In the genomic region with DNA sequence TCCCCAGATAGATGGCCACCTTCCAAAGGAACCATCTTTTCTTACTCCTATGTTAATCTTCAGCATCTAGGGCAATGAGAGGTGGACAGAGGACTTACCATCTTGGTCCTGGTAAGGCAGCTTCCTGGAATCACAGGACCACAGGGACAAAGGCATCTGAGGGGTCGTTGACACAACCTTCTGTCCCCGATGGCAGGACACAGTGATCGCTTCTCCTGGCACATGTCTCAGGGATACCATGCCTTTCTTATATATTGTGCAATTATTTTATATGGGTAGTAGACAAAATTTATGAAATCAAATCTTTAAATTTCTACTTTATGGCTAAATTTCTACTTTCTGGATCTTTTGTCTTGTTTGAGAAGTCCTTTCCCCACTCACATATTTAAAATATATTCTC, we compare ENCODE assay signal across 30 cellular contexts.
"Had no signal": no experiment of that assay in that cellular context is flagged by ENCODE, and none has a peak within 500 bp of the region (broad histone marks: within the 10 kb centered on the region; RNA-seq: fewer than 3 reads in every experiment).

No MANE protein-coding gene starts in this region.

- H3K36me3 ChIP-seq: ascending aorta, cardiac muscle cell, Peyer's patch, WERI-Rb-1 had no signal

- DNase-seq: activated CD4-positive, alpha-beta T cell treated with anti-CD3 and anti-CD28 coated beads for 1 hour; activated CD4-positive, alpha-beta T cell treated with anti-CD3 and anti-CD28 coated beads, Interleukin-2, amount 10 ng/mL, durations not matched to agents 7 days and 5 days; activated CD4-positive, alpha-beta T cell treated with anti-CD3 and anti-CD28 coated beads, Interleukin-2, amount 50 U/mL, for 48 hours; activated CD4-positive, CD25-positive, alpha-beta regulatory T cell; activated CD8-positive, alpha-beta T cell treated with anti-CD3 and anti-CD28 coated beads, Interleukin-2, amount 10 ng/mL, durations not matched to agents 7 days and 5 days; activated gamma-delta T cell; activated naive CD4-positive, alpha-beta T cell treated with Interleukin-2 at 50 U/mL for 16 hours; activated naive CD8-positive, alpha-beta T cell treated with anti-CD3 and anti-CD28 coated beads, Interleukin-2, amount 10 ng/mL, durations not matched to agents 7 days and 5 days; activated T-cell treated with anti-CD3 and anti-CD28 coated beads, Interleukin-2, amount 50 U/mL, for 24 hours; amygdala; KG1; NCI-H1048; NCI-H1436 treated with DMSO at 0.1 percent for 48 hours; NCI-H1694 treated with DMSO at 0.1 percent for 48 hours; NCI-H2029; NCI-H345; NCI-H524 treated with DMSO at 0.1 percent for 48 hours; Peyer's patch; RPMI8226; SIG-M5; T-helper 1 cell; T-helper 2 cell; T-helper 9 cell; WERI-Rb-1 had no signal

- H3K4me3 ChIP-seq: ascending aorta, cardiac muscle cell, Peyer's patch had no signal

- H3K27ac ChIP-seq: cardiac muscle cell, Peyer's patch, WERI-Rb-1 had no signal

- H3K9me3 ChIP-seq: Peyer's patch had no signal

- H3K4me3 Mint-ChIP-seq: activated CD4-positive, alpha-beta T cell treated with anti-CD3 and anti-CD28 coated beads, Interleukin-2, amount 10 ng/mL, durations not matched to agents 7 days and 5 days; activated CD8-positive, alpha-beta T cell treated with anti-CD3 and anti-CD28 coated beads, Interleukin-2, amount 10 ng/mL, durations not matched to agents 7 days and 5 days; activated naive CD4-positive, alpha-beta T cell treated with anti-CD3 and anti-CD28 coated beads, Interleukin-2, amount 50 U/mL, for 24 hours; activated naive CD8-positive, alpha-beta T cell treated with anti-CD3 and anti-CD28 coated beads, Interleukin-2, amount 10 ng/mL, durations not matched to agents 7 days and 5 days; activated T-cell treated with anti-CD3 and anti-CD28 coated beads, Interleukin-2, amount 50 U/mL, for 24 hours; central memory CD8-positive, alpha-beta T cell had no signal

- H3K27me3 Mint-ChIP-seq: activated CD4-positive, alpha-beta T cell treated with anti-CD3 and anti-CD28 coated beads, Interleukin-2, amount 10 ng/mL, durations not matched to agents 7 days and 5 days; activated naive CD4-positive, alpha-beta T cell treated with anti-CD3 and anti-CD28 coated beads, Interleukin-2, amount 50 U/mL, for 24 hours; activated T-cell treated with anti-CD3 and anti-CD28 coated beads, Interleukin-2, amount 50 U/mL, for 24 hours; central memory CD8-positive, alpha-beta T cell had no signal

- ATAC-seq: activated CD8-positive, alpha-beta T cell treated with anti-CD3 and anti-CD28 coated beads, Interleukin-2, amount 10 ng/mL, durations not matched to agents 7 days and 5 days; Right ventricle myocardium inferior; SK-N-SH treated with all-trans-retinoic acid at 6 μM for 48 hours had no signal

- H3K27me3 ChIP-seq: ascending aorta, cardiac muscle cell, Peyer's patch had no signal

- H3K9me3 Mint-ChIP-seq: central memory CD8-positive, alpha-beta T cell had no signal

- H3K27ac Mint-ChIP-seq: activated CD4-positive, alpha-beta T cell treated with anti-CD3 and anti-CD28 coated beads, Interleukin-2, amount 10 ng/mL, durations not matched to agents 7 days and 5 days; activated CD8-positive, alpha-beta T cell treated with anti-CD3 and anti-CD28 coated beads, Interleukin-2, amount 10 ng/mL, durations not matched to agents 7 days and 5 days; activated naive CD4-positive, alpha-beta T cell treated with anti-CD3 and anti-CD28 coated beads, Interleukin-2, amount 50 U/mL, for 24 hours; activated naive CD8-positive, alpha-beta T cell treated with anti-CD3 and anti-CD28 coated beads, Interleukin-2, amount 10 ng/mL, durations not matched to agents 7 days and 5 days; activated T-cell treated with anti-CD3 and anti-CD28 coated beads, Interleukin-2, amount 50 U/mL, for 24 hours had no signal
